Comparison of ENCODE assay signal across 17 cellular contexts in the genomic region with DNA sequence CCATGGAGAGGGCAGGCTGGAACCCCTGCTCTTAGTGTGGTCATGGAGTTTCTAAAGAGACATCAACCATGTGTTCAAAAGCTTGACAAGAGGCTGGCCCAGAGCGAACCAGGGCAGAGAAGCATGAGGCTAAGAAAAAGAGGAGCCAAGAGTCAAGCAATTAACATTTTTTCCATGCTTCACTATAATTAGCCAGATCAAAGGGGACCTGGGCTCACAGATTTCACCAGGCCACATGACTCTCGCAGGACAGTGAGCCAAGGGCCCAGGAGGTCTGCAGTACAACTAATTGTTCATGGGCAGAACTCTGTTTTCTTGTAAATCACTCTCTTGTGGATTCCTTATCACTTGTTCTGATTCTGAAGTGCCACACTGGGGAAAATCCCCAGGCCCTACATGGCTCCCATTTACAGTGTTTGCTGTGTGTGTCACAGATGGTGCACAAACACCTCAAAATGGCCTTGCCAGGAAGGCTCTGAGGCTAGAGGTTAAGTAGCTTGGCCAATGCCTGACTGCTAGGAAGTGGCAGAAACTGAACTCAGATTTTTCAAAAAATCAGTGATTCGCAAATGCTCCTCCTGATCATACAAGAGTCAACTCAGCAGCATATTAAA.
DNase-seq lines count a peak whose midpoint lies in the region; ATAC-seq, FAIRE-seq and TF ChIP-seq lines count a peak whose summit lies in the region.
"Had no signal": no experiment of that assay in that cellular context is flagged by ENCODE, and none has a peak within 500 bp of the region (broad histone marks: within the 10 kb centered on the region; RNA-seq: fewer than 3 reads in every experiment).

No MANE protein-coding gene starts in this region.

- H2AFZ ChIP-seq in H1 (ENCODE audit: low read length), result no peak overlapping the region

- TF ChIP-seq RAD21 in H1 (IDR thresholded peaks at IDR 0.05 in 1 of 2, conservative IDR thresholded peaks at IDR 0.05 in 1 of 2; ENCODE audit: low read depth in 2 of 2, low read length in 2 of 2), result no peak

- H2BK15ac ChIP-seq in H1 (ENCODE audit: low read length), result no peak overlapping the region

- H3K9ac ChIP-seq in H1 (replicated peaks in 1 of 4; ENCODE audit: extremely low read depth in 1 of 4, low read depth in 3 of 4, low read length in 3 of 4), result no peak overlapping the region

- H4K91ac ChIP-seq in H1 (replicated peaks; ENCODE audit: insufficient read length, low read length), result peak overlapping the region; percentile 52

- in situ Hi-C loops in GM13976 (cut with MboI; ENCODE audit: low sequenced_read_pairs, unreplicated experiment), result no loop called here

- H3K36me3 ChIP-seq in H1 (ENCODE audit: control insufficient read depth in 2 of 4, insufficient read depth in 4 of 4, low read length in 3 of 4) (no peaks in the 10 kb centered on the region), lower lobe of right lung (no peaks in the 10 kb centered on the region)
- H3K36me3 ChIP-seq: ovary had no signal

- no peak overlapping the region; the same call in 1 of the 2 replicates for H2AK5ac ChIP-seq in H1 (ENCODE audit: low read depth, low read length)

- intact Hi-C loops in lower lobe of right lung (cut with DNase I), result no loop called here

- H3K4me2 ChIP-seq in H1 (ENCODE audit: insufficient read depth in 1 of 2, low read depth in 2 of 2, low read length in 2 of 2), result no peak overlapping the region

- CTCF ChIA-PET in H1 (lab: Charles Lee; ENCODE audit: partially characterized antibody), result interaction anchor here (1.4 to 2.0 kb wide), 3 partner anchors 13 to 110 kb away, joined by 3 to 5 read pairs (median 4); no protein-coding TSS in a partner anchor

- H3K79me2 ChIP-seq in H1 (ENCODE audit: control insufficient read depth in 1 of 2, insufficient read depth in 2 of 2, low read length in 2 of 2), result no peaks in the 10 kb centered on the region

- H2BK20ac ChIP-seq in H1 (ENCODE audit: low read length), result peak overlapping the region; percentile 34; the same call in 1 of the 2 replicates

- no peaks in the 10 kb centered on the region; the same call in none of the 2 replicates for H3K23me2 ChIP-seq in H1 (ENCODE audit: low read depth, low read length)

- no peak overlapping the region for H3K4me3 ChIP-seq in AG10803 (ENCODE audit: low read length)
- H3K4me3 ChIP-seq in H1 (ENCODE audit: extremely low read depth in 1 of 4, insufficient read depth in 2 of 4, low read depth in 3 of 4, low read length in 4 of 4), result no peak overlapping the region
- no peak overlapping the region for H3K4me3 ChIP-seq in lower lobe of right lung
- H3K4me3 ChIP-seq: ovary had no signal

- peak; percentile 91 to 96 for ATAC-seq in lower lobe of right lung

- no peaks in the 10 kb centered on the region for H3K79me1 ChIP-seq in H1 (ENCODE audit: low read depth, low read length)

- TF ChIP-seq EP300 in H1 (IDR thresholded peaks at IDR 0.05; ENCODE audit: borderline replicate concordance in 1 of 2, low read depth in 2 of 2, low read length in 2 of 2), result no peak

- H3K27ac ChIP-seq in H1 (ENCODE audit: low read depth, low read length) (no peak overlapping the region), lower lobe of right lung (no peak overlapping the region)
- H3K27ac ChIP-seq: ovary had no signal

- no peak for TF ChIP-seq POLR2A in H1 (IDR thresholded peaks at IDR 0.05; ENCODE audit: control extremely low read depth in 1 of 2, low read depth in 2 of 2, low read length in 2 of 2)

- peak; percentile 16 for DNase-seq in AG10803 (ENCODE audit: low read depth)
- peak; percentile 77 for DNase-seq in NCI-H146 (lab: John Stamatoyannopoulos, UW)
- DNase-seq in H1 (ENCODE audit: low read depth in 1 of 2, low spot score in 2 of 2), result no peak
- DNase-seq in lower lobe of right lung, result no peak
- no peak for DNase-seq in SIG-M5 (lab: John Stamatoyannopoulos, UW)
- DNase-seq in RPMI8226, result no peak
- no peak for DNase-seq in GM13976 (ENCODE audit: low spot score)
- DNase-seq in 8988T, result no peak
- DNase-seq: activated CD4-positive, alpha-beta T cell treated with anti-CD3 and anti-CD28 coated beads, Interleukin-2, amount 10 ng/mL, durations not matched to agents 7 days and 5 days; activated T-cell treated with anti-CD3 and anti-CD28 coated beads, Interleukin-2, amount 50 U/mL, for 24 hours; dermis blood vessel endothelial cell; NCI-H1436; NCI-H748 treated with DMSO at 0.1 percent for 48 hours; ovary; SHP77; T-helper 9 cell had no signal

- TF ChIP-seq CTCF in AG10803 (conservative IDR thresholded peaks at IDR 0.05; ENCODE audit: low read length) (no peak), H1 (IDR thresholded peaks at IDR 0.05; ENCODE audit: control extremely low read depth in 1 of 3, insufficient read depth in 1 of 3, low read depth in 1 of 3, low read length in 3 of 3) (no peak), lower lobe of right lung (IDR thresholded peaks at IDR 0.05) (no peak), GM13976 (IDR thresholded peaks at IDR 0.05; ENCODE audit: borderline replicate concordance, control extremely low read depth, extremely low read depth, insufficient read depth, missing control alignments) (no peak)

- no peak overlapping the region for H2BK5ac ChIP-seq in H1 (ENCODE audit: low read depth, low read length)

- no peak overlapping the region for H3K56ac ChIP-seq in H1 (replicated peaks; ENCODE audit: insufficient read length, low read depth, low read length)

- H3K23ac ChIP-seq in H1 (ENCODE audit: insufficient read length), result no peak overlapping the region

- no peaks in the 10 kb centered on the region for H4K20me1 ChIP-seq in H1 (replicated peaks in 1 of 2; ENCODE audit: control insufficient read depth in 1 of 2, insufficient read depth in 2 of 2, low read length in 2 of 2)

- H3K4ac ChIP-seq in H1 (replicated peaks; ENCODE audit: insufficient read length, low read depth, low read length), result no peak overlapping the region

- WGBS in H1 (ENCODE audit: extremely low coverage in 1 of 2, insufficient coverage in 1 of 2, insufficient read length in 1 of 2, insufficient replicate concordance in 2 of 2, low coverage in 1 of 2, low lambda C conversion rate in 2 of 2, missing lambda C conversion rate in 1 of 2), 2 experiments, result 92% methylated on average over 3 of the region's 3 CpGs; no CpG with 5 or more reads in 1 of the 2 experiments

- peak overlapping the region; percentile 52 for H2BK120ac ChIP-seq in H1 (replicated peaks; ENCODE audit: low read depth, low read length)

- H3K27me3 ChIP-seq in H1 (replicated peaks in 1 of 4; ENCODE audit: control insufficient read depth in 3 of 4, extremely low read depth in 1 of 4, insufficient read depth in 3 of 4, low read length in 3 of 4), result no peaks in the 10 kb centered on the region
- H3K27me3 ChIP-seq in lower lobe of right lung (ENCODE audit: low read depth), result no peaks in the 10 kb centered on the region
- H3K27me3 ChIP-seq: ovary had no signal

- 0 out of 2 replicates have a peak overlapping the region, but pooled peaks have one; percentile 51 for H3K18ac ChIP-seq in H1 (ENCODE audit: extremely low read depth, low read length)

- H4K5ac ChIP-seq in H1 (ENCODE audit: insufficient read length, low read depth, low read length), result no peak overlapping the region

- no peaks in the 10 kb centered on the region for H3K9me3 ChIP-seq in H1 (ENCODE audit: insufficient read depth in 2 of 2, low read depth in 1 of 2, low read length in 1 of 2)
- H3K9me3 ChIP-seq in lower lobe of right lung, result no peaks in the 10 kb centered on the region
- H3K9me3 ChIP-seq: ovary had no signal

- no peak overlapping the region for H4K8ac ChIP-seq in H1 (ENCODE audit: extremely low read depth, insufficient read depth, low read length)

- no peak overlapping the region for H3K14ac ChIP-seq in H1 (ENCODE audit: insufficient read length)

- peaks cover 4 to 19% (median 10%) of the 10 kb centered on the region in 4 experiments; a peak in 5 of 7 replicates for H3K4me1 ChIP-seq in H1 (replicated peaks in 1 of 4; ENCODE audit: control insufficient read depth in 3 of 4, insufficient read depth in 4 of 4, low read length in 3 of 4)
- peaks cover 18% of the 10 kb centered on the region for H3K4me1 ChIP-seq in lower lobe of right lung

- H2BK12ac ChIP-seq in H1 (ENCODE audit: low read depth, low read length), result peak overlapping the region; percentile 94

- no peak for FAIRE-seq in H1 (lab: Jason Lieb, UNC)
- FAIRE-seq: GM19239 had no signal

- POLR2A ChIA-PET in H1 (lab: Charles Lee; ENCODE audit: partially characterized antibody), result interaction anchor here (0.6 kb wide), 1 partner anchor 14 kb away, joined by 3 read pairs; no protein-coding TSS in a partner anchor

TF ChIP-seq in H1, 55 proteins besides CTCF, POLR2A, EP300 and RAD21:
- no peak for TF ChIP-seq CREB1 (IDR thresholded peaks at IDR 0.05)
- TF ChIP-seq SIN3A (conservative IDR thresholded peaks at IDR 0.05 in 1 of 2, IDR thresholded peaks at IDR 0.05 in 1 of 2; ENCODE audit: low read depth in 1 of 2, low read length in 2 of 2), result no peak
- TF ChIP-seq KDM4A (IDR thresholded peaks at IDR 0.05; ENCODE audit: low read depth, low read length, severe bottlenecking), result no peak

Comparison
In these comparisons a context has a peak if more than half of its experiments do, and no peak if none do; other contexts are left out.
1. DNase-seq: peak in AG10803 (single experiment) and NCI-H146 (single experiment); none in H1 (0 of 2), lower lobe of right lung (single experiment), SIG-M5 (single experiment), RPMI8226 (single experiment), GM13976 (single experiment) and 8988T (single experiment).